Comparison of ENCODE assay signal across 1 cellular context in genomic region chr11:122850076-122850631, GRCh38.
TF ChIP-seq lines count a peak whose summit lies in the region.

No MANE protein-coding gene starts in this region.

TF ChIP-seq in GM23338, 12 proteins besides CTCF, POLR2A, EP300 and RAD21 (continued from another document):
- TF ChIP-seq ZNF462 (CRISPR knock-in tag; IDR thresholded peaks at IDR 0.05) (no peak), EZH2phosphoT487 (IDR thresholded peaks at IDR 0.05; ENCODE audit: unreplicated experiment) (no peak), JUNB (IDR thresholded peaks at IDR 0.05; ENCODE audit: unreplicated experiment) (no peak), ZNF114 (CRISPR knock-in tag; IDR thresholded peaks at IDR 0.05) (no peak), NANOG (IDR thresholded peaks at IDR 0.05; ENCODE audit: borderline replicate concordance) (no peak), EZH2 (IDR thresholded peaks at IDR 0.05; ENCODE audit: low read depth, unreplicated experiment) (no peak), CREB1 (CRISPR knock-in tag; IDR thresholded peaks at IDR 0.05; ENCODE audit: low read depth) (no peak)
